Comparison of ENCODE assay signal across 1 cellular context in the genomic region with DNA sequence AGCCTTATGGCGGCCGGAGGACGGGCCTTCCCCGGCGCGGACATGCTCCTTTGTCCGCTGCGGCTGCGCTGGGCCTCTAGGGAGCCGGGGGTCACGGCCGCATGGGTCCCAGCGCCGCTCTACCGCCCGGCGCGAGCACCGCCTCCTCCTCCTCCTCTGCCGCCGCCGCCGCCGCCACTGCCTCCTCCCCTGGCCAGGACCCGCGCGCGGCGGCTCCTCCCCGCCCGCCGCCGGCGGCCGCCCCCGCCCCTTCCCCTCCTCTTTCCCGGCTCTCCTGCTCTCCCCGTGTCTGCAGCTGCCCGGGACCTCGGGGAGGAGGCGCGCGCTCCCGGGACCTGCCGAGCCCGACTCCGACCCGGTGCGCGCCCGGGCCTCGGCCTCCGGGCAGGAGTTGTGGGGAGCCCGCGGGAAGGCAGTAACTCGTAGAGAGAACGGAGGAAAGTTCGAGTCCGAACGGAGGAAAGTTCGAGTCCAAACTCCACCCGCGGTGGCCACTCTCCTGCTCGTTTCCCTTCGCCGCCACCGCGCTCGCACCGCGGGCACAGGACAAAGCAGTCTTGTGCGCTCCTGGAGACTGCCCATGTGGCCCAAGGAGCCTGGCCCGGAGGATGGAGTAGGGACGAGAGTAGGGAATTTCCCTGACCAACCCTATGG.
TF ChIP-seq lines count a peak whose summit lies in the region.

A gene with protein sequence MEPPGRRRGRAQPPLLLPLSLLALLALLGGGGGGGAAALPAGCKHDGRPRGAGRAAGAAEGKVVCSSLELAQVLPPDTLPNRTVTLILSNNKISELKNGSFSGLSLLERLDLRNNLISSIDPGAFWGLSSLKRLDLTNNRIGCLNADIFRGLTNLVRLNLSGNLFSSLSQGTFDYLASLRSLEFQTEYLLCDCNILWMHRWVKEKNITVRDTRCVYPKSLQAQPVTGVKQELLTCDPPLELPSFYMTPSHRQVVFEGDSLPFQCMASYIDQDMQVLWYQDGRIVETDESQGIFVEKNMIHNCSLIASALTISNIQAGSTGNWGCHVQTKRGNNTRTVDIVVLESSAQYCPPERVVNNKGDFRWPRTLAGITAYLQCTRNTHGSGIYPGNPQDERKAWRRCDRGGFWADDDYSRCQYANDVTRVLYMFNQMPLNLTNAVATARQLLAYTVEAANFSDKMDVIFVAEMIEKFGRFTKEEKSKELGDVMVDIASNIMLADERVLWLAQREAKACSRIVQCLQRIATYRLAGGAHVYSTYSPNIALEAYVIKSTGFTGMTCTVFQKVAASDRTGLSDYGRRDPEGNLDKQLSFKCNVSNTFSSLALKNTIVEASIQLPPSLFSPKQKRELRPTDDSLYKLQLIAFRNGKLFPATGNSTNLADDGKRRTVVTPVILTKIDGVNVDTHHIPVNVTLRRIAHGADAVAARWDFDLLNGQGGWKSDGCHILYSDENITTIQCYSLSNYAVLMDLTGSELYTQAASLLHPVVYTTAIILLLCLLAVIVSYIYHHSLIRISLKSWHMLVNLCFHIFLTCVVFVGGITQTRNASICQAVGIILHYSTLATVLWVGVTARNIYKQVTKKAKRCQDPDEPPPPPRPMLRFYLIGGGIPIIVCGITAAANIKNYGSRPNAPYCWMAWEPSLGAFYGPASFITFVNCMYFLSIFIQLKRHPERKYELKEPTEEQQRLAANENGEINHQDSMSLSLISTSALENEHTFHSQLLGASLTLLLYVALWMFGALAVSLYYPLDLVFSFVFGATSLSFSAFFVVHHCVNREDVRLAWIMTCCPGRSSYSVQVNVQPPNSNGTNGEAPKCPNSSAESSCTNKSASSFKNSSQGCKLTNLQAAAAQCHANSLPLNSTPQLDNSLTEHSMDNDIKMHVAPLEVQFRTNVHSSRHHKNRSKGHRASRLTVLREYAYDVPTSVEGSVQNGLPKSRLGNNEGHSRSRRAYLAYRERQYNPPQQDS (N-terminal part only) (minus strand): TSS at position 179 of the 654 bp plus-strand sequence. CDS start 282 bp downstream, outside the sequence.

TF ChIP-seq in K562, 482 proteins besides CTCF, POLR2A, EP300 and RAD21 (continued from another document):
- TF ChIP-seq, protein P1, sequence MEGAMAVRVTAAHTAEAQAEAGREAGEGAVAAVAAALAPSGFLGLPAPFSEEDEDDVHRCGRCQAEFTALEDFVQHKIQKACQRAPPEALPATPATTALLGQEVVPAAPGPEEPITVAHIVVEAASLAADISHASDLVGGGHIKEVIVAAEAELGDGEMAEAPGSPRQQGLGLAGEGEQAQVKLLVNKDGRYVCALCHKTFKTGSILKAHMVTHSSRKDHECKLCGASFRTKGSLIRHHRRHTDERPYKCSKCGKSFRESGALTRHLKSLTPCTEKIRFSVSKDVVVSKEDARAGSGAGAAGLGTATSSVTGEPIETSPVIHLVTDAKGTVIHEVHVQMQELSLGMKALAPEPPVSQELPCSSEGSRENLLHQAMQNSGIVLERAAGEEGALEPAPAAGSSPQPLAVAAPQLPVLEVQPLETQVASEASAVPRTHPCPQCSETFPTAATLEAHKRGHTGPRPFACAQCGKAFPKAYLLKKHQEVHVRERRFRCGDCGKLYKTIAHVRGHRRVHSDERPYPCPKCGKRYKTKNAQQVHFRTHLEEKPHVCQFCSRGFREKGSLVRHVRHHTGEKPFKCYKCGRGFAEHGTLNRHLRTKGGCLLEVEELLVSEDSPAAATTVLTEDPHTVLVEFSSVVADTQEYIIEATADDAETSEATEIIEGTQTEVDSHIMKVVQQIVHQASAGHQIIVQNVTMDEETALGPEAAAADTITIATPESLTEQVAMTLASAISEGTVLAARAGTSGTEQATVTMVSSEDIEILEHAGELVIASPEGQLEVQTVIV (CRISPR knock-in tag; IDR thresholded peaks at IDR 0.05; ENCODE audit: borderline replicate concordance), result no peak
- TF ChIP-seq, protein P2, sequence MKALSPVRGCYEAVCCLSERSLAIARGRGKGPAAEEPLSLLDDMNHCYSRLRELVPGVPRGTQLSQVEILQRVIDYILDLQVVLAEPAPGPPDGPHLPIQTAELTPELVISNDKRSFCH (CRISPR knock-in tag; IDR thresholded peaks at IDR 0.05), result no peak
- TF ChIP-seq, protein P2 (tag; IDR thresholded peaks at IDR 0.05), result no peak
- TF ChIP-seq PHB (CRISPR knock-in tag; IDR thresholded peaks at IDR 0.05) (no peak), HNRNPUL1 (IDR thresholded peaks at IDR 0.05; ENCODE audit: low read length) (no peak)
